ENCODE assay signal across 1 cellular context in the genomic region with DNA sequence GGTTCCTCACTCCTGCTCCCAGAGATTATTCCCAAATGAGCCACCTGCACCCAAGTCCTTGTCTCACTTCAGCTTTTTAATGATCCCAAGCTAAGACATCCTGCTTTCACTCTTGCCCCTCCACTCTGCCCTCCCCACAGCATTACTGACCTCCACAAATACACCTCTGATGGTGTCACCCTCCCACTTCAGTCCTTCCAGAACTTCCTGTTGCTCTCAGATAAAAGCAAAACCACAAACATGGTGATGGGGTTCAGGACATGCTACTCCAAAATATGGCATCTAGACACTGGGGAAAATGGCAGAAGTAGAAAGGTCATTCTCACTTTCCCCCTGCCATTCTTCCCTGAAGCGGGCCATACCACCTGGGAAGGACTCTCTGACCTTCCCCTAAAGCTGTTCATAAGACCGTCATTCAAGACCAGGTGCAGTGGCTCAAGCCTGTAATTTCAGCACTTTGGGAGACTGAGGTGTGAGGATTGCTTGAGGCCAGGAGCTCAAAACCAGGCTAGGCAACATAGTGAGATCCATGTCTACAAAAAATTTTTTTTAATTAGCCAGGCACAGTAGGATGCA.
TF ChIP-seq lines count a peak whose summit lies in the region.

No MANE protein-coding gene starts in this region.

TF ChIP-seq in WTC11, 78 proteins besides CTCF, POLR2A, EP300 and RAD21 (continued from another document):
- TF ChIP-seq, protein P1, sequence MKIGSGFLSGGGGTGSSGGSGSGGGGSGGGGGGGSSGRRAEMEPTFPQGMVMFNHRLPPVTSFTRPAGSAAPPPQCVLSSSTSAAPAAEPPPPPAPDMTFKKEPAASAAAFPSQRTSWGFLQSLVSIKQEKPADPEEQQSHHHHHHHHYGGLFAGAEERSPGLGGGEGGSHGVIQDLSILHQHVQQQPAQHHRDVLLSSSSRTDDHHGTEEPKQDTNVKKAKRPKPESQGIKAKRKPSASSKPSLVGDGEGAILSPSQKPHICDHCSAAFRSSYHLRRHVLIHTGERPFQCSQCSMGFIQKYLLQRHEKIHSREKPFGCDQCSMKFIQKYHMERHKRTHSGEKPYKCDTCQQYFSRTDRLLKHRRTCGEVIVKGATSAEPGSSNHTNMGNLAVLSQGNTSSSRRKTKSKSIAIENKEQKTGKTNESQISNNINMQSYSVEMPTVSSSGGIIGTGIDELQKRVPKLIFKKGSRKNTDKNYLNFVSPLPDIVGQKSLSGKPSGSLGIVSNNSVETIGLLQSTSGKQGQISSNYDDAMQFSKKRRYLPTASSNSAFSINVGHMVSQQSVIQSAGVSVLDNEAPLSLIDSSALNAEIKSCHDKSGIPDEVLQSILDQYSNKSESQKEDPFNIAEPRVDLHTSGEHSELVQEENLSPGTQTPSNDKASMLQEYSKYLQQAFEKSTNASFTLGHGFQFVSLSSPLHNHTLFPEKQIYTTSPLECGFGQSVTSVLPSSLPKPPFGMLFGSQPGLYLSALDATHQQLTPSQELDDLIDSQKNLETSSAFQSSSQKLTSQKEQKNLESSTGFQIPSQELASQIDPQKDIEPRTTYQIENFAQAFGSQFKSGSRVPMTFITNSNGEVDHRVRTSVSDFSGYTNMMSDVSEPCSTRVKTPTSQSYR (CRISPR knock-in tag; IDR thresholded peaks at IDR 0.05) = no peak
- TF ChIP-seq SMAD4 (CRISPR knock-in tag; IDR thresholded peaks at IDR 0.05) (no peak), FOXJ3 (CRISPR knock-in tag; IDR thresholded peaks at IDR 0.05; ENCODE audit: borderline replicate concordance) (no peak), SMAD3 (CRISPR knock-in tag; IDR thresholded peaks at IDR 0.05; ENCODE audit: borderline replicate concordance) (no peak), ELF4 (CRISPR knock-in tag; IDR thresholded peaks at IDR 0.05; ENCODE audit: low read depth) (no peak), ZBTB21 (CRISPR knock-in tag; IDR thresholded peaks at IDR 0.05; ENCODE audit: borderline replicate concordance) (no peak)
- TF ChIP-seq, protein P2, sequence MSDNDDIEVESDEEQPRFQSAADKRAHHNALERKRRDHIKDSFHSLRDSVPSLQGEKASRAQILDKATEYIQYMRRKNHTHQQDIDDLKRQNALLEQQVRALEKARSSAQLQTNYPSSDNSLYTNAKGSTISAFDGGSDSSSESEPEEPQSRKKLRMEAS (CRISPR knock-in tag; IDR thresholded peaks at IDR 0.05) = no peak
- TF ChIP-seq, protein P3, sequence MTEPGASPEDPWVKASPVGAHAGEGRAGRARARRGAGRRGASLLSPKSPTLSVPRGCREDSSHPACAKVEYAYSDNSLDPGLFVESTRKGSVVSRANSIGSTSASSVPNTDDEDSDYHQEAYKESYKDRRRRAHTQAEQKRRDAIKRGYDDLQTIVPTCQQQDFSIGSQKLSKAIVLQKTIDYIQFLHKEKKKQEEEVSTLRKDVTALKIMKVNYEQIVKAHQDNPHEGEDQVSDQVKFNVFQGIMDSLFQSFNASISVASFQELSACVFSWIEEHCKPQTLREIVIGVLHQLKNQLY (CRISPR knock-in tag; IDR thresholded peaks at IDR 0.05) = no peak
- TF ChIP-seq, protein P4, sequence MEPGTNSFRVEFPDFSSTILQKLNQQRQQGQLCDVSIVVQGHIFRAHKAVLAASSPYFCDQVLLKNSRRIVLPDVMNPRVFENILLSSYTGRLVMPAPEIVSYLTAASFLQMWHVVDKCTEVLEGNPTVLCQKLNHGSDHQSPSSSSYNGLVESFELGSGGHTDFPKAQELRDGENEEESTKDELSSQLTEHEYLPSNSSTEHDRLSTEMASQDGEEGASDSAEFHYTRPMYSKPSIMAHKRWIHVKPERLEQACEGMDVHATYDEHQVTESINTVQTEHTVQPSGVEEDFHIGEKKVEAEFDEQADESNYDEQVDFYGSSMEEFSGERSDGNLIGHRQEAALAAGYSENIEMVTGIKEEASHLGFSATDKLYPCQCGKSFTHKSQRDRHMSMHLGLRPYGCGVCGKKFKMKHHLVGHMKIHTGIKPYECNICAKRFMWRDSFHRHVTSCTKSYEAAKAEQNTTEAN (CRISPR knock-in tag; IDR thresholded peaks at IDR 0.05) = no peak
- TF ChIP-seq, protein P5, sequence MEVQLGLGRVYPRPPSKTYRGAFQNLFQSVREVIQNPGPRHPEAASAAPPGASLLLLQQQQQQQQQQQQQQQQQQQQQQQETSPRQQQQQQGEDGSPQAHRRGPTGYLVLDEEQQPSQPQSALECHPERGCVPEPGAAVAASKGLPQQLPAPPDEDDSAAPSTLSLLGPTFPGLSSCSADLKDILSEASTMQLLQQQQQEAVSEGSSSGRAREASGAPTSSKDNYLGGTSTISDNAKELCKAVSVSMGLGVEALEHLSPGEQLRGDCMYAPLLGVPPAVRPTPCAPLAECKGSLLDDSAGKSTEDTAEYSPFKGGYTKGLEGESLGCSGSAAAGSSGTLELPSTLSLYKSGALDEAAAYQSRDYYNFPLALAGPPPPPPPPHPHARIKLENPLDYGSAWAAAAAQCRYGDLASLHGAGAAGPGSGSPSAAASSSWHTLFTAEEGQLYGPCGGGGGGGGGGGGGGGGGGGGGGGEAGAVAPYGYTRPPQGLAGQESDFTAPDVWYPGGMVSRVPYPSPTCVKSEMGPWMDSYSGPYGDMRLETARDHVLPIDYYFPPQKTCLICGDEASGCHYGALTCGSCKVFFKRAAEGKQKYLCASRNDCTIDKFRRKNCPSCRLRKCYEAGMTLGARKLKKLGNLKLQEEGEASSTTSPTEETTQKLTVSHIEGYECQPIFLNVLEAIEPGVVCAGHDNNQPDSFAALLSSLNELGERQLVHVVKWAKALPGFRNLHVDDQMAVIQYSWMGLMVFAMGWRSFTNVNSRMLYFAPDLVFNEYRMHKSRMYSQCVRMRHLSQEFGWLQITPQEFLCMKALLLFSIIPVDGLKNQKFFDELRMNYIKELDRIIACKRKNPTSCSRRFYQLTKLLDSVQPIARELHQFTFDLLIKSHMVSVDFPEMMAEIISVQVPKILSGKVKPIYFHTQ (CRISPR knock-in tag; IDR thresholded peaks at IDR 0.05) = no peak
